In the genomic region with DNA sequence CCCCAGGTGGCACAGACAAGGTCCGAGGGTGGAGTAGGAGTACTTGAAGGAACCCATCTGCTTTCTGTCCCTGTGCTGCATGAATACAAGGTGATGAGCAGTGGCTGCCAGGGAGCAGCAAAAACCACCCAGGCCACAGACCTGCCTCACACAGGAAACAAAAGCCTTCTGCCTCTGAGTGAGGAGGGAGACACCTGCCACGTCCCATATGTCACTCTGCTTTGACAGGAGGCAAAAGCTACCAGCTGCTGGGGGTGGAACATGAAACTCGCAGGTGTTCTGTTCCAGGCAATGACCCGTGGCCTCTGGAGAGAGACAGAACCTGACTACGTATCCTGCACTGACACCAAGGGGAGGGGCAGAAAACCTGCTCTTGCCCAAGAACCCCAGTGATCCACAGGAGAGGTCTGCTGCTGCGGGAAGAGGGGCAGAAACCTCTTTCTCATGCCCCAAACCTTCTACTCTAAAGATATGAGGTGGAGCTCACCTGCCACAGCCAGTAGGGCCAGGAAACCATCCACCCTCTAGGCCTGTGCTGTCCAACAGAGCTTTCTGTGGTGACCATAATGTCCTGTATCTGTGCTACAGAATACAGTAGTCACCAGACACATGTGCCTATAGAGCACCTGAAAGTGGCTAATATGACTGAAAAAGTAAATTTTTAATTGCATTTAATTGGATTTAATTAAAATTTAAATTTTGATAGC, we compare ENCODE assay signal across 10 cellular contexts.
DNase-seq lines count a peak whose midpoint lies in the region; ATAC-seq and TF ChIP-seq lines count a peak whose summit lies in the region.
"Had no signal": no experiment of that assay in that cellular context is flagged by ENCODE, and none has a peak within 500 bp of the region (broad histone marks: within the 10 kb centered on the region; RNA-seq: fewer than 3 reads in every experiment).

No MANE protein-coding gene starts in this region.

- no peaks in the 10 kb centered on the region for H4K20me1 ChIP-seq in BLaER1
- H4K20me1 ChIP-seq in H9 (ENCODE audit: control insufficient read depth, insufficient read depth, insufficient read length): no peaks in the 10 kb centered on the region
- H4K20me1 ChIP-seq: BLaER1 treated with 17β-estradiol and CSF1 and Interleukin-3, amounts not matched to agents 10 nM and 100 nM had no signal

- H2AK5ac ChIP-seq in H9 (ENCODE audit: insufficient read length, low read length): no peak overlapping the region

- no peaks in the 10 kb centered on the region for H3K23me2 ChIP-seq in H9 (ENCODE audit: insufficient read length, low read depth, low read length, poor library complexity, severe bottlenecking)

- ATAC-seq in GM19328 (IDR thresholded peaks at IDR 0.05; ENCODE audit: unreplicated experiment) (peak; percentile 99), HG03097 (IDR thresholded peaks at IDR 0.05; ENCODE audit: low FRiP score, unreplicated experiment) (peak; percentile 97)

- no peak overlapping the region for H3K56ac ChIP-seq in H9 (ENCODE audit: insufficient read length, low read depth, low read length)

- peaks cover 29 to 38% (median 35%) of the 10 kb centered on the region in 3 experiments for H3K36me3 Mint-ChIP-seq in H9 (ENCODE audit: insufficient read depth in 1 of 3, low read depth in 3 of 3)

- no peak overlapping the region for H3K18ac ChIP-seq in H9 (ENCODE audit: insufficient read length, low read depth, low read length)

- no peak overlapping the region for H2BK12ac ChIP-seq in H9 (ENCODE audit: insufficient read length, low read depth, low read length)

- H3K27me3 Mint-ChIP-seq in H9 (ENCODE audit: low read depth): no peaks in the 10 kb centered on the region

- no peak overlapping the region for H4K8ac ChIP-seq in H9 (replicated peaks; ENCODE audit: insufficient read length, low read depth, low read length)

- H2AFZ ChIP-seq in H9 (ENCODE audit: low read length): no peak overlapping the region

- no peak overlapping the region for H3K9ac ChIP-seq in BLaER1
- no peak overlapping the region for H3K9ac ChIP-seq in H9 (ENCODE audit: extremely low read depth, insufficient read length, low read length)
- H3K9ac ChIP-seq: BLaER1 treated with 17β-estradiol and CSF1 and Interleukin-3, amounts not matched to agents 10 nM and 100 nM had no signal

- H3K4me2 ChIP-seq in BLaER1 (peak overlapping the region; percentile 16; the same call in 1 of the 2 replicates), H9 (ENCODE audit: insufficient read depth, insufficient read length, low read length) (no peak overlapping the region)

- no peaks in the 10 kb centered on the region for H3K27me3 ChIP-seq in BLaER1
- no peaks in the 10 kb centered on the region for H3K27me3 ChIP-seq in H9 (ENCODE audit: insufficient read depth, low read length)
- H3K27me3 ChIP-seq: BLaER1 treated with 17β-estradiol and CSF1 and Interleukin-3, amounts not matched to agents 10 nM and 100 nM had no signal

- H3T11ph ChIP-seq in H9 (ENCODE audit: low read length): no peak overlapping the region

- no peak for TF ChIP-seq CTCF in H9 (conservative IDR thresholded peaks at IDR 0.05)

- peaks cover 14 to 15% of the 10 kb centered on the region in 2 experiments for H3K9me3 Mint-ChIP-seq in H9

- H3K4ac ChIP-seq in H9 (ENCODE audit: low read depth, low read length): no peak overlapping the region

- no peaks in the 10 kb centered on the region for H3K36me3 ChIP-seq in BLaER1
- H3K36me3 ChIP-seq: BLaER1 treated with 17β-estradiol and CSF1 and Interleukin-3, amounts not matched to agents 10 nM and 100 nM had no signal

- no peak overlapping the region for H2BK120ac ChIP-seq in H9 (ENCODE audit: low read depth, low read length, poor library complexity, severe bottlenecking)

- H3K4me3 Mint-ChIP-seq in H9: no peak overlapping the region

- no peaks in the 10 kb centered on the region for H3K79me2 ChIP-seq in H9 (ENCODE audit: insufficient read depth, low read length)

- H4K91ac ChIP-seq in H9 (ENCODE audit: insufficient read length, low read depth, low read length): no peak overlapping the region

- peaks cover 14% of the 10 kb centered on the region for H3K9me3 ChIP-seq in BLaER1
- no peaks in the 10 kb centered on the region for H3K9me3 ChIP-seq in H9 (ENCODE audit: control insufficient read depth, low read depth, low read length)

- H3K4me1 ChIP-seq in BLaER1: peaks cover 10% of the 10 kb centered on the region
- H3K4me1 ChIP-seq in H9 (ENCODE audit: insufficient read depth, low read length): no peaks in the 10 kb centered on the region

- H3K79me1 ChIP-seq in H9 (ENCODE audit: insufficient read depth, low read depth, low read length, poor library complexity, severe bottlenecking): no peaks in the 10 kb centered on the region

- H2BK15ac ChIP-seq in H9 (ENCODE audit: low read depth, low read length): no peak overlapping the region

- no peak overlapping the region for H3K14ac ChIP-seq in H9 (ENCODE audit: insufficient read depth, low read length)

- H3K27ac Mint-ChIP-seq in H9: no peak overlapping the region

- peaks cover 4% of the 10 kb centered on the region in 2 experiments for H3K4me1 Mint-ChIP-seq in H9

- no peak overlapping the region for H3K23ac ChIP-seq in H9 (ENCODE audit: insufficient read length, low read depth, low read length)

- H3K27ac ChIP-seq in BLaER1: no peak overlapping the region
- H3K27ac ChIP-seq in H9 (ENCODE audit: insufficient read length, low read depth, low read length): no peak overlapping the region
- H3K27ac ChIP-seq: BLaER1 treated with 17β-estradiol and CSF1 and Interleukin-3, amounts not matched to agents 10 nM and 100 nM had no signal

- H3K4me3 ChIP-seq in BLaER1: no peak overlapping the region
- H3K4me3 ChIP-seq: BLaER1 treated with 17β-estradiol and CSF1 and Interleukin-3, amounts not matched to agents 10 nM and 100 nM had no signal

- no CpG with 5 or more reads among the region's 6 CpGs for WGBS in H9 (ENCODE audit: extremely low coverage, insufficient read length, low lambda C conversion rate)

- DNase-seq in NCI-H2196 (lab: John Stamatoyannopoulos, UW; ENCODE audit: unreplicated experiment) (peak; percentile 56), H9 (no peak), NCI-H1048 (lab: John Stamatoyannopoulos, UW) (no peak), amygdala (lab: John Stamatoyannopoulos, UW) (no peak)
- DNase-seq in central memory CD4-positive, alpha-beta T cell: no peak
- DNase-seq: activated gamma-delta T cell treated with Interleukin-2 at 50 U/mL for 16 hours had no signal

- H2BK20ac ChIP-seq in H9 (ENCODE audit: low read depth, low read length, poor library complexity, severe bottlenecking): no peak overlapping the region

- no peak overlapping the region for H2BK5ac ChIP-seq in H9 (ENCODE audit: insufficient read length, low read length)

- no peak overlapping the region for H4K5ac ChIP-seq in H9 (ENCODE audit: insufficient read length, low read depth, low read length)
